ENCODE assay signal across 16 cellular contexts in genomic region chr1:147620543-147620942, GRCh38. TPM values are rescaled to one million over a fixed set of nuclear protein-coding genes. Genes with fewer than 3 reads are reported as not detected.
DNase-seq lines count a peak whose midpoint lies in the region; ATAC-seq, FAIRE-seq and TF ChIP-seq lines count a peak whose summit lies in the region.
"Had no signal": no experiment of that assay in that cellular context is flagged by ENCODE, and none has a peak within 500 bp of the region (broad histone marks: within the 10 kb centered on the region; RNA-seq: fewer than 3 reads in every experiment).

No MANE protein-coding gene starts in this region.

- H3K27ac Mint-ChIP-seq in activated naive CD4-positive, alpha-beta T cell treated with anti-CD3 and anti-CD28 coated beads, Interleukin-2, amount 10 ng/mL, durations not matched to agents 7 days and 5 days: peak overlapping the region; percentile 39
- H3K27ac Mint-ChIP-seq in WTC11: peak overlapping the region; percentile 5; the same call in 1 of the 2 replicates
- H3K27ac Mint-ChIP-seq in stimulated activated naive B cell treated with anti-CD40 and anti-IgM and Interleukin-4, amounts not matched to agents 10 μg/mL and 1 μg/mL and 100 μg/mL, for 72 hours: no peak overlapping the region
- H3K27ac Mint-ChIP-seq: HFFc6 had no signal

- no peak overlapping the region for H3K4me3 Mint-ChIP-seq in activated naive CD4-positive, alpha-beta T cell treated with anti-CD3 and anti-CD28 coated beads, Interleukin-2, amount 10 ng/mL, durations not matched to agents 7 days and 5 days
- H3K4me3 Mint-ChIP-seq in WTC11: no peak overlapping the region
- no peak overlapping the region for H3K4me3 Mint-ChIP-seq in stimulated activated naive B cell treated with anti-CD40 and anti-IgM and Interleukin-4, amounts not matched to agents 10 μg/mL and 1 μg/mL and 100 μg/mL, for 72 hours
- H3K4me3 Mint-ChIP-seq: HFFc6 had no signal

- H3K36me3 ChIP-seq in upper lobe of right lung: peaks cover 66% of the 10 kb centered on the region

- H3K9me3 ChIP-seq in upper lobe of right lung: no peaks in the 10 kb centered on the region
- H3K9me3 ChIP-seq: Peyer's patch had no signal

- H3K4me3 ChIP-seq in upper lobe of right lung: no peak overlapping the region
- H3K4me3 ChIP-seq: Peyer's patch had no signal

- DNase-seq in activated naive CD4-positive, alpha-beta T cell treated with anti-CD3 and anti-CD28 coated beads, Interleukin-2, amount 10 ng/mL, durations not matched to agents 7 days and 5 days: no peak
- DNase-seq in activated naive CD4-positive, alpha-beta T cell treated with Interleukin-2 at 50 U/mL for 16 hours: no peak
- no peak for DNase-seq in WTC11 (ENCODE audit: low spot score)
- peak; percentile 63 for DNase-seq in iris pigment epithelial cell (ENCODE audit: low read depth)
- DNase-seq in upper lobe of right lung: no peak
- DNase-seq in stimulated activated naive B cell treated with anti-CD40 and anti-IgM and Interleukin-4, amounts not matched to agents 10 μg/mL and 1 μg/mL and 100 μg/mL, for 72 hours: no peak
- DNase-seq in GM12891 (ENCODE audit: insufficient read length, low spot score): no peak
- DNase-seq: H7, HFFc6, Karpas-422, NCI-H1694 treated with DMSO at 0.1 percent for 48 hours, NCI-H446, NCI-H526, Peyer's patch had no signal

- no peaks in the 10 kb centered on the region for H3K27me3 Mint-ChIP-seq in activated naive CD4-positive, alpha-beta T cell treated with anti-CD3 and anti-CD28 coated beads, Interleukin-2, amount 10 ng/mL, durations not matched to agents 7 days and 5 days
- H3K27me3 Mint-ChIP-seq in WTC11 (ENCODE audit: low read depth): no peaks in the 10 kb centered on the region
- no peaks in the 10 kb centered on the region for H3K27me3 Mint-ChIP-seq in stimulated activated naive B cell treated with anti-CD40 and anti-IgM and Interleukin-4, amounts not matched to agents 10 μg/mL and 1 μg/mL and 100 μg/mL, for 72 hours

- POLR2A ChIA-PET in WTC11 (lab: Charles Lee): no interaction called here

- ATAC-seq in WTC11: no peak
- peak; percentile 16 for ATAC-seq in upper lobe of right lung
- no peak for ATAC-seq in stimulated activated naive B cell treated with anti-CD40 and anti-IgM and Interleukin-4, amounts not matched to agents 10 μg/mL and 1 μg/mL and 100 μg/mL, for 72 hours (replicated peaks)

- intact Hi-C loops in upper lobe of right lung (cut with DNase I): no loop called here

- no peaks in the 10 kb centered on the region for H3K27me3 ChIP-seq in upper lobe of right lung
- H3K27me3 ChIP-seq: Peyer's patch had no signal

- no peak for TF ChIP-seq POLR2A in GM12891 (IDR thresholded peaks at IDR 0.05; ENCODE audit: low read depth, low read length)

- peaks cover 22% of the 10 kb centered on the region for H3K4me1 Mint-ChIP-seq in activated naive CD4-positive, alpha-beta T cell treated with anti-CD3 and anti-CD28 coated beads, Interleukin-2, amount 10 ng/mL, durations not matched to agents 7 days and 5 days
- H3K4me1 Mint-ChIP-seq in WTC11: peaks cover 6% of the 10 kb centered on the region
- peaks cover 4 to 7% of the 10 kb centered on the region in 2 donors for H3K4me1 Mint-ChIP-seq in stimulated activated naive B cell treated with anti-CD40 and anti-IgM and Interleukin-4, amounts not matched to agents 10 μg/mL and 1 μg/mL and 100 μg/mL, for 72 hours

- H3K27ac ChIP-seq in upper lobe of right lung: no peak overlapping the region
- H3K27ac ChIP-seq: C4-2B, Peyer's patch had no signal

- TF ChIP-seq CTCF in WTC11 (IDR thresholded peaks at IDR 0.05) (no peak), upper lobe of right lung (IDR thresholded peaks at IDR 0.05) (no peak)

- peaks cover 26% of the 10 kb centered on the region for H3K36me3 Mint-ChIP-seq in activated naive CD4-positive, alpha-beta T cell treated with anti-CD3 and anti-CD28 coated beads, Interleukin-2, amount 10 ng/mL, durations not matched to agents 7 days and 5 days
- peaks cover 75% of the 10 kb centered on the region for H3K36me3 Mint-ChIP-seq in WTC11
- peaks cover 22 to 31% of the 10 kb centered on the region in 2 donors for H3K36me3 Mint-ChIP-seq in stimulated activated naive B cell treated with anti-CD40 and anti-IgM and Interleukin-4, amounts not matched to agents 10 μg/mL and 1 μg/mL and 100 μg/mL, for 72 hours

- CTCF ChIA-PET in activated naive CD4-positive, alpha-beta T cell treated with anti-CD3 and anti-CD28 coated beads, Interleukin-2, amount 10 ng/mL, durations not matched to agents 7 days and 5 days (lab: Charles Lee): no interaction called here
- CTCF ChIA-PET in WTC11 (lab: Charles Lee): no interaction called here

- no peak for FAIRE-seq in GM12891 (lab: Jason Lieb, UNC)
- FAIRE-seq: A204.1 had no signal

- no peaks in the 10 kb centered on the region for H3K9me3 Mint-ChIP-seq in activated naive CD4-positive, alpha-beta T cell treated with anti-CD3 and anti-CD28 coated beads, Interleukin-2, amount 10 ng/mL, durations not matched to agents 7 days and 5 days
- H3K9me3 Mint-ChIP-seq in WTC11: no peaks in the 10 kb centered on the region
- no peaks in the 10 kb centered on the region for H3K9me3 Mint-ChIP-seq in stimulated activated naive B cell treated with anti-CD40 and anti-IgM and Interleukin-4, amounts not matched to agents 10 μg/mL and 1 μg/mL and 100 μg/mL, for 72 hours
- H3K9me3 Mint-ChIP-seq: HFFc6 had no signal

- H3K4me1 ChIP-seq in upper lobe of right lung: no peaks in the 10 kb centered on the region

TF ChIP-seq in WTC11, 78 proteins besides CTCF, POLR2A, EP300 and RAD21 (continues in another document):
- no peak for TF ChIP-seq IRF1 (CRISPR knock-in tag; IDR thresholded peaks at IDR 0.05)
- no peak for TF ChIP-seq ZNF121 (CRISPR knock-in tag; IDR thresholded peaks at IDR 0.05)
- TF ChIP-seq OVOL2 (CRISPR knock-in tag; IDR thresholded peaks at IDR 0.05; ENCODE audit: borderline replicate concordance): no peak
- no peak for TF ChIP-seq ZBTB43 (CRISPR knock-in tag; IDR thresholded peaks at IDR 0.05)
- no peak for TF ChIP-seq ZNF219 (CRISPR knock-in tag; IDR thresholded peaks at IDR 0.05; ENCODE audit: borderline replicate concordance)
- no peak for TF ChIP-seq MLX (CRISPR knock-in tag; IDR thresholded peaks at IDR 0.05)

TF ChIP-seq in GM12891, 5 proteins besides CTCF, POLR2A, EP300 and RAD21:
- TF ChIP-seq SPI1 (IDR thresholded peaks at IDR 0.05; ENCODE audit: low read depth, low read length) (no peak), POU2F2 (IDR thresholded peaks at IDR 0.05; ENCODE audit: low read depth, low read length) (no peak), POLR2AphosphoS5 (IDR thresholded peaks at IDR 0.05; ENCODE audit: low read depth, low read length) (no peak), TAF1 (IDR thresholded peaks at IDR 0.05; ENCODE audit: low read depth, low read length) (no peak), PAX5 (IDR thresholded peaks at IDR 0.05; ENCODE audit: insufficient read depth, low read length, severe bottlenecking) (no peak)
TF ChIP-seq in GM12891: peak in this region for 0.

RNA-seq across cellular contexts. Expression of gene ACP6, which starts 49.8 kb away (rescaled TPM):
- total RNA-seq in WTC11 (2021) (31.5 to 35.6 TPM (median 33.3 TPM) in 3 replicates), upper lobe of right lung (15.8 TPM)
- polyA plus RNA-seq in GM12891 (2012; ENCODE audit: low read depth, missing spikeins): 8.4 TPM
